ENCODE assay signal across 8 cellular contexts in genomic region chr7:90629306-90629918, GRCh38. TPM values are rescaled to one million over a fixed set of nuclear protein-coding genes. Genes with fewer than 3 reads are reported as not detected.
A peak's percentile ranks its signal among the peaks of the same experiment; 100 is the strongest.
DNase-seq lines count a peak whose midpoint lies in the region; ATAC-seq, FAIRE-seq and TF ChIP-seq lines count a peak whose summit lies in the region.

No MANE protein-coding gene starts in this region.

- H3K9me3 Mint-ChIP-seq in Calu3 (ENCODE audit: low read depth, unreplicated experiment), result no peaks in the 10 kb centered on the region

- ATAC-seq in GM18909 (IDR thresholded peaks at IDR 0.05; ENCODE audit: poor library complexity, unreplicated experiment) (peak; percentile 81), HG03108 (IDR thresholded peaks at IDR 0.05; ENCODE audit: unreplicated experiment) (peak; percentile 81), omental fat pad (ENCODE audit: low FRiP score) (no peak)

- FAIRE-seq in bronchial epithelial cell (lab: Jason Lieb, UNC), result no peak

- peak; percentile 94 to 96 for TF ChIP-seq RAD21 in liver (IDR thresholded peaks at IDR 0.05)

- intact Hi-C loops in Calu3 (cut with micrococcal nuclease; ENCODE audit: unreplicated experiment), result loop anchor here (2.0 kb wide), 2 partner anchors 77 to 175 kb away; no protein-coding TSS in a partner anchor

- H3K4me3 Mint-ChIP-seq in Calu3 (ENCODE audit: low read depth, unreplicated experiment), result no peak overlapping the region

- H3K36me3 ChIP-seq in bronchial epithelial cell (ENCODE audit: control insufficient read depth, insufficient read depth, low read length) (no peaks in the 10 kb centered on the region), liver (ENCODE audit: control insufficient read depth in 4 of 4, insufficient read depth in 3 of 4, low read depth in 1 of 4, low read length in 3 of 4) (no peaks in the 10 kb centered on the region)

- BruUV-seq in Calu3 (replicated peaks; lab: Mats Ljungman, UMichigan), result no TSS peak

- no peak overlapping the region for H3K4me3 ChIP-seq in bronchial epithelial cell (ENCODE audit: low read depth, low read length)
- no peak overlapping the region for H3K4me3 ChIP-seq in liver (ENCODE audit: low read depth in 1 of 3, low read length in 3 of 3)

- H3K27me3 ChIP-seq in bronchial epithelial cell (ENCODE audit: control insufficient read depth, insufficient read depth, low read length), result no peaks in the 10 kb centered on the region
- no peaks in the 10 kb centered on the region for H3K27me3 ChIP-seq in liver (ENCODE audit: control insufficient read depth in 4 of 4, insufficient read depth in 4 of 4, low read length in 3 of 4)

- DNase-seq in Calu3, result peak; percentile 34
- DNase-seq in NCI-H748 (lab: John Stamatoyannopoulos, UW; ENCODE audit: unreplicated experiment), result peak; percentile 57
- DNase-seq in bronchial epithelial cell (ENCODE audit: low read depth), result peak; percentile 67
- DNase-seq in NCI-H1048 (lab: John Stamatoyannopoulos, UW), result no peak
- DNase-seq in omental fat pad (ENCODE audit: low spot score), result no peak

- no peaks in the 10 kb centered on the region for H3K27me3 Mint-ChIP-seq in Calu3 (ENCODE audit: unreplicated experiment)

- no peak overlapping the region for H3K27ac ChIP-seq in liver (ENCODE audit: low read depth in 1 of 2, low read length in 2 of 2)

- H3K36me3 Mint-ChIP-seq in Calu3 (ENCODE audit: insufficient read depth, unreplicated experiment), result peaks cover 5% of the 10 kb centered on the region

- H3K9ac ChIP-seq in liver (ENCODE audit: low read depth in 1 of 2, low read length in 2 of 2), result no peak overlapping the region

- no peak overlapping the region for H3K27ac Mint-ChIP-seq in Calu3 (ENCODE audit: unreplicated experiment)

- 94% methylated on average over 6 of the region's 6 CpGs for WGBS in liver

- peaks cover 21% of the 10 kb centered on the region for H3K4me1 Mint-ChIP-seq in Calu3 (ENCODE audit: low read depth, unreplicated experiment)

- H3K4me1 ChIP-seq in liver (ENCODE audit: control insufficient read depth in 4 of 4, insufficient read depth in 4 of 4, low read length in 3 of 4), result peaks cover 0 to 7% (median 1%) of the 10 kb centered on the region in 4 donors

- no peaks in the 10 kb centered on the region for H3K9me3 ChIP-seq in liver (ENCODE audit: control insufficient read depth in 4 of 4, low read length in 3 of 4)

- no peak for TF ChIP-seq CTCF in Calu3 (IDR thresholded peaks at IDR 0.05; ENCODE audit: unreplicated experiment)
- TF ChIP-seq CTCF in bronchial epithelial cell (IDR thresholded peaks at IDR 0.05; ENCODE audit: insufficient read depth, low read length, severe bottlenecking), result peak; percentile 57
- peak; percentile 75 for TF ChIP-seq CTCF in liver (IDR thresholded peaks at IDR 0.05; ENCODE audit: low read depth, low read length, missing input control)
- peak in 1 of 3 donors; percentile 9 for TF ChIP-seq CTCF in omental fat pad (IDR thresholded peaks at IDR 0.05)

- CTCF ChIA-PET in Calu3 (lab: Charles Lee), result interaction anchor here (2.2 kb wide), 1 partner anchor 174 kb away, joined by 14 read pairs; no protein-coding TSS in a partner anchor

TF ChIP-seq in liver, 16 proteins besides CTCF, POLR2A, EP300 and RAD21:
- no peak for TF ChIP-seq ZBTB33 (IDR thresholded peaks at IDR 0.05)
- no peak for TF ChIP-seq GABPA (IDR thresholded peaks at IDR 0.05 in 1 of 2, conservative IDR thresholded peaks at IDR 0.05 in 1 of 2)
TF ChIP-seq in liver: peak in this region for 0.

RNA-seq across cellular contexts. Expression of gene CDK14, which starts 33.3 kb away (rescaled TPM):
- total RNA-seq in Calu3 (2022) (29.4 and 31.4 TPM in 2 replicates), bronchial epithelial cell (7.3 and 8.7 TPM in 2 replicates), liver (10 to 100 TPM in 1 of 2 donors, 1 to 10 TPM in 1; 9.5 to 12.4 TPM), omental fat pad (10 to 100 TPM; 25.2 to 40.3 (median 30.8) TPM)
- 1 to 10 TPM; 4.2 to 5.3 TPM for polyA plus RNA-seq in liver

Comparison
In these comparisons a context has a peak if more than half of its experiments do, and no peak if none do; other contexts are left out.
1. DNase-seq: peak in Calu3 (single experiment), NCI-H748 (single experiment) and bronchial epithelial cell (single experiment); none in NCI-H1048 (single experiment) and omental fat pad (single experiment).